33 cellular contexts compared by ENCODE assay signal in genomic region chr3:178005961-178006360, GRCh38.
"Had no signal": no experiment of that assay in that cellular context is flagged by ENCODE, and none has a peak within 500 bp of the region (broad histone marks: within the 10 kb centered on the region; RNA-seq: fewer than 3 reads in every experiment).

No MANE protein-coding gene starts in this region.

- H3K4me3 Mint-ChIP-seq: activated B cell treated with CpG ODN at 0.5 μM for 24 hours; activated CD4-positive, alpha-beta memory T cell treated with anti-CD3 and anti-CD28 coated beads for 36 hours; activated CD4-positive, alpha-beta T cell treated with anti-CD3 and anti-CD28 coated beads, Interleukin-2, amount 10 ng/mL, durations not matched to agents 24 days and 14 days; activated CD8-positive, alpha-beta T cell treated with anti-CD3 and anti-CD28 coated beads for 36 hours; activated naive CD4-positive, alpha-beta T cell treated with anti-CD3 and anti-CD28 coated beads for 36 hours; activated naive CD8-positive, alpha-beta T cell treated with anti-CD3 and anti-CD28 coated beads for 36 hours; activated T-cell treated with anti-CD3 and anti-CD28 coated beads, Interleukin-2, amount 50 U/mL, for 4 hours; T-helper 1 cell treated with Interleukin-12 subunit alpha and Interleukin-12 subunit beta and Interleukin-4 antibody, amounts not matched to agents 30 μg/mL and 1 μg/mL, for 36 hours; T-helper 2 cell treated with Interferon-gamma antibody and Interleukin-4, amounts not matched to agents 5 μg/mL and 100 μg/mL, for 36 hours had no signal

- H3K4me1 ChIP-seq: adrenal gland, body of pancreas, breast epithelium had no signal

- H3K27me3 Mint-ChIP-seq: activated CD4-positive, alpha-beta memory T cell treated with anti-CD3 and anti-CD28 coated beads for 36 hours; activated CD4-positive, alpha-beta T cell treated with anti-CD3 and anti-CD28 coated beads, Interleukin-2, amount 10 ng/mL, durations not matched to agents 24 days and 14 days; activated CD8-positive, alpha-beta T cell treated with anti-CD3 and anti-CD28 coated beads for 36 hours; activated naive CD8-positive, alpha-beta T cell treated with anti-CD3 and anti-CD28 coated beads for 36 hours had no signal

- H3K27me3 ChIP-seq: adrenal gland, body of pancreas, brain microvascular endothelial cell, breast epithelium had no signal

- H3K27ac Mint-ChIP-seq: activated B cell treated with CpG ODN at 0.5 μM for 24 hours; activated CD4-positive, alpha-beta memory T cell treated with anti-CD3 and anti-CD28 coated beads for 36 hours; activated CD4-positive, alpha-beta T cell treated with anti-CD3 and anti-CD28 coated beads, Interleukin-2, amount 10 ng/mL, durations not matched to agents 24 days and 14 days; activated CD8-positive, alpha-beta T cell treated with anti-CD3 and anti-CD28 coated beads for 36 hours; activated naive CD4-positive, alpha-beta T cell treated with anti-CD3 and anti-CD28 coated beads for 36 hours; activated naive CD4-positive, alpha-beta T cell treated with anti-CD3 and anti-CD28 coated beads, Interleukin-2, amount 50 U/mL, for 72 hours; activated naive CD8-positive, alpha-beta T cell treated with anti-CD3 and anti-CD28 coated beads for 36 hours; activated T-helper 2 cell treated with anti-CD3 and anti-CD28 coated beads, Interferon-gamma antibody, Interleukin-2, Interleukin-4, amounts not matched to agents 10 μg/mL and 5 μg/mL and 100 μg/mL, durations not matched to agents 14 hours and 24 hours and 36 hours; T-helper 1 cell treated with Interleukin-12 subunit alpha and Interleukin-12 subunit beta and Interleukin-4 antibody, amounts not matched to agents 30 μg/mL and 1 μg/mL, for 36 hours; T-helper 2 cell treated with Interferon-gamma antibody and Interleukin-4, amounts not matched to agents 5 μg/mL and 100 μg/mL, for 36 hours had no signal

- H3K27ac ChIP-seq: adrenal gland, body of pancreas, brain microvascular endothelial cell, breast epithelium, VCaP had no signal

- DNase-seq: activated B cell treated with CpG ODN at 0.5 μM for 24 hours; activated CD4-positive, alpha-beta memory T cell treated with anti-CD3 and anti-CD28 coated beads for 36 hours; activated CD4-positive, alpha-beta T cell treated with anti-CD3 and anti-CD28 coated beads for 4 hours; activated CD4-positive, alpha-beta T cell treated with anti-CD3 and anti-CD28 coated beads, Interleukin-2, amount 10 ng/mL, durations not matched to agents 24 days and 14 days; activated CD4-positive, alpha-beta T cell treated with anti-CD3 and anti-CD28 coated beads, Interleukin-2, amount 50 U/mL, for 1 hour; activated CD4-positive, alpha-beta T cell treated with anti-CD3 and anti-CD28 coated beads, Interleukin-2, amount 50 U/mL, for 4 hours; activated CD4-positive, CD25-positive, alpha-beta regulatory T cell treated with anti-CD3 and anti-CD28 coated beads, Interleukin-2, amount 50 U/mL, for 72 hours; activated CD8-positive, alpha-beta memory T cell treated with anti-CD3 and anti-CD28 coated beads, Interleukin-2, amount 50 U/mL, for 4 hours; activated CD8-positive, alpha-beta T cell treated with anti-CD3 and anti-CD28 coated beads for 36 hours; activated effector memory CD4-positive, alpha-beta T cell treated with Interleukin-2 at 50 U/mL for 16 hours; activated gamma-delta T cell treated with Interleukin-2 at 50 U/mL for 16 hours; activated naive CD4-positive, alpha-beta T cell; activated naive CD4-positive, alpha-beta T cell treated with anti-CD3 and anti-CD28 coated beads for 36 hours; activated naive CD4-positive, alpha-beta T cell treated with anti-CD3 and anti-CD28 coated beads, Interleukin-2, amount 50 U/mL, for 16 hours; activated naive CD8-positive, alpha-beta T cell treated with anti-CD3 and anti-CD28 coated beads for 36 hours; activated T-cell treated with anti-CD3 and anti-CD28 coated beads for 4 hours; activated T-cell treated with anti-CD3 and anti-CD28 coated beads, Interleukin-2, amount 50 U/mL, for 1 hour; activated T-cell treated with anti-CD3 and anti-CD28 coated beads, Interleukin-2, amount 50 U/mL, for 4 hours; adrenal gland; amniotic stem cell; aorta; body of pancreas; brain microvascular endothelial cell; central memory CD4-positive, alpha-beta T cell; T-helper 1 cell; T-helper 2 cell; T-helper 9 cell had no signal

- H3K4me3 ChIP-seq: adrenal gland, body of pancreas, breast epithelium had no signal

- H3K36me3 ChIP-seq: adrenal gland, brain microvascular endothelial cell, breast epithelium had no signal

- ATAC-seq: activated CD8-positive, alpha-beta T cell treated with anti-CD3 and anti-CD28 coated beads for 36 hours; activated naive CD4-positive, alpha-beta T cell treated with anti-CD3 and anti-CD28 coated beads, Interleukin-2, amount 50 U/mL, for 72 hours; activated T-cell treated with anti-CD3 and anti-CD28 coated beads, Interleukin-2, amount 50 U/mL, for 4 hours; body of pancreas had no signal

- H3K9me3 ChIP-seq: adrenal gland, body of pancreas, breast epithelium had no signal
